ENCODE assay signal across 9 cellular contexts in genomic region chr4:152680988-152681731, GRCh38. TPM values are rescaled to one million over a fixed set of nuclear protein-coding genes. Genes with fewer than 3 reads are reported as not detected.
DNase-seq lines count a peak whose midpoint lies in the region; ATAC-seq, FAIRE-seq and TF ChIP-seq lines count a peak whose summit lies in the region.
"Had no signal": no experiment of that assay in that cellular context is flagged by ENCODE, and none has a peak within 500 bp of the region (broad histone marks: within the 10 kb centered on the region; RNA-seq: fewer than 3 reads in every experiment).

No MANE protein-coding gene starts in this region.

- H3K4me1 Mint-ChIP-seq in activated CD4-positive, alpha-beta T cell treated with anti-CD3 and anti-CD28 coated beads, Interleukin-2, amount 10 ng/mL, durations not matched to agents 24 days and 14 days: peaks cover 54% of the 10 kb centered on the region

- H3K4me3 ChIP-seq in K562: no peak overlapping the region
- H3K4me3 ChIP-seq in skin epidermis: no peak overlapping the region
- H3K4me3 ChIP-seq in mucosa of descending colon: no peak overlapping the region

- H3K9me3 ChIP-seq in K562 (replicated peaks; ENCODE audit: control insufficient read depth, insufficient read depth, low read depth, low read length) (no peaks in the 10 kb centered on the region), mucosa of descending colon (no peaks in the 10 kb centered on the region)

- no peak overlapping the region for H3K9ac ChIP-seq in K562 (ENCODE audit: insufficient read depth in 1 of 2, low read depth in 2 of 2, low read length in 2 of 2)

- H3K36me3 ChIP-seq in K562 (ENCODE audit: control insufficient read depth, insufficient read depth, low read length) (no peaks in the 10 kb centered on the region), mucosa of descending colon (ENCODE audit: low read depth) (no peaks in the 10 kb centered on the region)

- intact Hi-C loops in activated CD4-positive, alpha-beta T cell treated with anti-CD3 and anti-CD28 coated beads, Interleukin-2, amount 10 ng/mL, durations not matched to agents 24 days and 14 days (cut with micrococcal nuclease): loop anchor here (2.0 to 10.0 kb wide), 3 partner anchors 16 to 434 kb away; partner anchors contain the start of gene FBXW7
- intact Hi-C loops in K562 (cut with micrococcal nuclease) (no loop called here), mucosa of descending colon (cut with DNase I, micrococcal nuclease) (no loop called here)

- no peaks in the 10 kb centered on the region for H3K79me2 ChIP-seq in K562 (ENCODE audit: control insufficient read depth, insufficient read depth, low read length)

- no peaks in the 10 kb centered on the region for H3K9me3 Mint-ChIP-seq in activated CD4-positive, alpha-beta T cell treated with anti-CD3 and anti-CD28 coated beads, Interleukin-2, amount 10 ng/mL, durations not matched to agents 24 days and 14 days

- no peak for TF ChIP-seq POLR2A in K562 (conservative IDR thresholded peaks at IDR 0.05)
- TF ChIP-seq POLR2A in GM18505 (IDR thresholded peaks at IDR 0.05; ENCODE audit: borderline replicate concordance, extremely low read depth, insufficient read depth, insufficient read length): no peak

- no peak for DNase-seq in activated CD4-positive, alpha-beta T cell treated with anti-CD3 and anti-CD28 coated beads, Interleukin-2, amount 10 ng/mL, durations not matched to agents 24 days and 14 days
- no peak for DNase-seq in activated CD4-positive, alpha-beta T cell treated with anti-CD3 and anti-CD28 coated beads, Interleukin-2, amount 50 U/mL, for 4 hours
- DNase-seq in NCI-H1417 treated with DMSO at 0.1 percent for 48 hours (lab: John Stamatoyannopoulos, UW): peak; percentile 97
- no peak for DNase-seq in K562 (ENCODE audit: extremely low read depth in 1 of 4, low spot score in 3 of 4)
- no peak for DNase-seq in mucosa of descending colon
- DNase-seq in ecto neural progenitor cell (ENCODE audit: low spot score): no peak

- H3K27ac ChIP-seq in K562 (ENCODE audit: extremely low read depth, low read depth, low read length) (no peak overlapping the region), skin epidermis (peak overlapping the region in 11 of 21 experiments; percentile 33 to 95 (median 87))

- TF ChIP-seq CTCF in K562 (IDR thresholded peaks at IDR 0.05 in 2 of 3, conservative IDR thresholded peaks at IDR 0.05 in 1 of 3; ENCODE audit: insufficient read depth in 2 of 3, low read depth in 1 of 3, low read length in 3 of 3): no peak
- no peak for TF ChIP-seq CTCF in mucosa of descending colon (IDR thresholded peaks at IDR 0.05)

- peak overlapping the region; percentile 59 for H3K4me3 Mint-ChIP-seq in activated CD4-positive, alpha-beta T cell treated with anti-CD3 and anti-CD28 coated beads, Interleukin-2, amount 10 ng/mL, durations not matched to agents 24 days and 14 days

- no peak for TF ChIP-seq EP300 in K562 (IDR thresholded peaks at IDR 0.05; ENCODE audit: low read length)

- POLR2A ChIA-PET in K562 (lab: Yijun Ruan, JAX): interaction anchor here (0.7 to 1.4 kb wide), 2 partner anchors 7 to 13 kb away, joined by 3 read pairs; no protein-coding TSS in a partner anchor

- H4K20me1 ChIP-seq in K562 (replicated peaks; ENCODE audit: control insufficient read depth, insufficient read depth, low read length): no peaks in the 10 kb centered on the region

- no TSS peak for BruUV-seq in K562 (replicated peaks; lab: Mats Ljungman, UMichigan)

- H3K27ac Mint-ChIP-seq in activated CD4-positive, alpha-beta T cell treated with anti-CD3 and anti-CD28 coated beads, Interleukin-2, amount 10 ng/mL, durations not matched to agents 24 days and 14 days: peak overlapping the region; percentile 67

- H2AFZ ChIP-seq in K562 (ENCODE audit: low read depth, low read length): no peak overlapping the region

- H3K27me3 ChIP-seq in K562 (ENCODE audit: control insufficient read depth in 2 of 2, insufficient read depth in 2 of 2, low read length in 2 of 2): peaks cover 7 to 36% of the 10 kb centered on the region in 2 experiments

- CTCF ChIA-PET in K562 (lab: Yijun Ruan, JAX; ENCODE audit: low intra/inter-chr PET ratio): no interaction called here

- in situ Hi-C loops in K562 (cut with MboI): no loop called here

- 6% methylated on average over 9 of the region's 9 CpGs for WGBS in K562 (ENCODE audit: insufficient coverage, low coverage, missing lambda C conversion rate)

- H3K4me2 ChIP-seq in K562 (ENCODE audit: insufficient read depth, low read length): no peak overlapping the region

- no peak for FAIRE-seq in K562 (lab: Jason Lieb, UNC)
- FAIRE-seq: endometrium had no signal

- no peak for TF ChIP-seq RAD21 in K562 (CRISPR knock-in tag; conservative IDR thresholded peaks at IDR 0.05 in 1 of 2, IDR thresholded peaks at IDR 0.05 in 1 of 2)

- H3K27me3 Mint-ChIP-seq in activated CD4-positive, alpha-beta T cell treated with anti-CD3 and anti-CD28 coated beads, Interleukin-2, amount 10 ng/mL, durations not matched to agents 24 days and 14 days: no peaks in the 10 kb centered on the region

- ATAC-seq in K562 (no peak), mucosa of descending colon (no peak), GM18505 (IDR thresholded peaks at IDR 0.05; ENCODE audit: unreplicated experiment) (no peak)

- no peaks in the 10 kb centered on the region for H3K9me1 ChIP-seq in K562 (ENCODE audit: control insufficient read depth, insufficient read depth, low read length)

- H3K4me1 ChIP-seq in K562 (replicated peaks in 1 of 2; ENCODE audit: control insufficient read depth in 2 of 2, insufficient read depth in 2 of 2, low read length in 2 of 2) (peaks cover 0 to 4% of the 10 kb centered on the region in 2 experiments; a peak in 3 of 5 replicates), mucosa of descending colon (ENCODE audit: low read depth) (peaks cover 11% of the 10 kb centered on the region)

- H3K36me3 Mint-ChIP-seq in activated CD4-positive, alpha-beta T cell treated with anti-CD3 and anti-CD28 coated beads, Interleukin-2, amount 10 ng/mL, durations not matched to agents 24 days and 14 days (ENCODE audit: low read depth): peaks cover 6% of the 10 kb centered on the region

TF ChIP-seq in K562, 482 proteins besides CTCF, POLR2A, EP300 and RAD21:
- TF ChIP-seq UBTF (IDR thresholded peaks at IDR 0.05; ENCODE audit: borderline replicate concordance in 1 of 2, low read depth in 2 of 2, low read length in 2 of 2): no peak
- peak; percentile 50 for TF ChIP-seq FOSL1 (tag; conservative IDR thresholded peaks at IDR 0.05)
- TF ChIP-seq ZNF584 (CRISPR knock-in tag; IDR thresholded peaks at IDR 0.05; ENCODE audit: low read depth): 0 out of 2 replicates have a peak, but pooled peaks have one; percentile 24
- TF ChIP-seq CBX8 (IDR thresholded peaks at IDR 0.05; ENCODE audit: borderline replicate concordance, extremely low read depth, low read depth, low read length, poor library complexity, severe bottlenecking): peak; percentile 13

RNA-seq across cellular contexts. Expression of gene TMEM154, which starts 1.4 kb away (rescaled TPM):
- 7.9 and 9.0 TPM in 2 replicates for total RNA-seq in activated CD4-positive, alpha-beta T cell treated with anti-CD3 and anti-CD28 coated beads, Interleukin-2, amount 10 ng/mL, durations not matched to agents 24 days and 14 days
- total RNA-seq in K562 (2011; cell fraction: chromatin; rRNA removed; ENCODE audit: low replicate concordance): 0.30 and 0.39 TPM in 2 replicates
- total RNA-seq in K562 (2011; cell fraction: nucleolus; rRNA removed): 0.13 TPM in 1 of 2 replicates, not detected in the other
- total RNA-seq in K562 (2011; cell fraction: nucleoplasm; rRNA removed): 0.07 and 0.08 TPM in 2 replicates
- 0.27 and 2.1 TPM in 2 replicates for total RNA-seq in K562 (2014; rRNA removed)
- total RNA-seq in K562 (2014; rRNA removed; fragmentation: Illumina TruSeq; extraction: Trizol): 1.8 and 2.4 TPM in 2 replicates
- total RNA-seq in K562 (2015; rRNA removed; fragmentation: Illumina TruSeq; extraction: Trizol): 1.6 and 2.0 TPM in 2 replicates
- total RNA-seq in K562 (2021): 1.6 and 2.0 TPM in 2 replicates
- polyA plus RNA-seq in K562 (2011; rRNA removed): 0.04 and 0.13 TPM in 2 replicates
- under 0.01 and 0.04 TPM in 2 replicates for polyA plus RNA-seq in K562 (2011; cell fraction: cytosol; rRNA removed)
- polyA plus RNA-seq in K562 (2011; cell fraction: nucleus; rRNA removed): 0.01 TPM in 2 replicates
- polyA plus RNA-seq in K562 (2012): 1.1 and 25.7 TPM in 2 replicates
- polyA plus RNA-seq in K562 (2014; fragmentation: Illumina TruSeq; extraction: Trizol): 0.58 and 0.96 TPM in 2 replicates
- polyA plus RNA-seq in K562 (2014; fragmentation: Nextera tagmentation; extraction: Ambion mirVana): under 1 TPM; 0.38 to 0.73 TPM
- 0.56 and 1.6 TPM in 2 replicates for polyA plus RNA-seq in K562 (2014; rRNA removed)
- polyA minus RNA-seq in K562 (2011; rRNA and poly(A)+ RNA removed): 0.06 and 0.11 TPM in 2 replicates
- polyA minus RNA-seq in K562 (2011; cell fraction: cytosol; rRNA and poly(A)+ RNA removed): not detected in 2 replicates
- polyA minus RNA-seq in K562 (2011; cell fraction: nucleus; rRNA and poly(A)+ RNA removed): under 0.01 and 0.13 TPM in 2 replicates
- 1 to 10 TPM; 1.5 to 6.5 (median 1.8) TPM for total RNA-seq in mucosa of descending colon
